Comparison of ENCODE assay signal across 8 cellular contexts in genomic region chr6:44269921-44270525, GRCh38. TPM values are rescaled to one million over a fixed set of nuclear protein-coding genes. Genes with fewer than 3 reads are reported as not detected.
DNase-seq lines count a peak whose midpoint lies in the region; ATAC-seq lines count a peak whose summit lies in the region.

Gene TMEM151B, plus strand, starts transcription at chr6:44270450. Its CDS starts 293 bp downstream, at chr6:44270743.

- peaks cover 0 to 8% (median 0%) of the 10 kb centered on the region in 3 donors for H3K36me3 Mint-ChIP-seq in CD8-positive, alpha-beta memory T cell

- H3K27me3 Mint-ChIP-seq in CD8-positive, alpha-beta memory T cell = peaks cover 49 to 54% of the 10 kb centered on the region in 2 donors

- ATAC-seq in GM21515 (IDR thresholded peaks at IDR 0.05; ENCODE audit: unreplicated experiment) (no peak), HG03280 (IDR thresholded peaks at IDR 0.05; ENCODE audit: unreplicated experiment) (no peak), GM21717 (IDR thresholded peaks at IDR 0.05; ENCODE audit: unreplicated experiment) (no peak)

- H3K4me1 Mint-ChIP-seq in CD8-positive, alpha-beta memory T cell = peaks cover 9 to 23% (median 22%) of the 10 kb centered on the region in 3 donors

- POLR2A ChIA-PET in CD8-positive, alpha-beta memory T cell (lab: Charles Lee) = interaction anchor here (1.4 kb wide), 1 partner anchor 23 kb away, joined by 7 read pairs; the partner anchor contains the start of gene HSP90AB1

- H3K9me3 Mint-ChIP-seq in CD8-positive, alpha-beta memory T cell = no peaks in the 10 kb centered on the region

- H3K9me3 ChIP-seq in CD8-positive, alpha-beta memory T cell (ENCODE audit: low read length) = no peaks in the 10 kb centered on the region

- H3K27ac ChIP-seq in CD8-positive, alpha-beta memory T cell (ENCODE audit: low read depth, low read length) = no peak within 1 kb of the TSS
- H3K27ac ChIP-seq in cingulate gyrus (ENCODE audit: low read depth, low read length) = peak within 1 kb of the TSS; percentile 58

- H3K4me3 ChIP-seq in CD8-positive, alpha-beta memory T cell (ENCODE audit: low read length) = no peak within 1 kb of the TSS

- H3K4me3 Mint-ChIP-seq in CD8-positive, alpha-beta memory T cell = peak within 1 kb of the TSS; percentile 63 to 84 (median 78)

- H3K4me1 ChIP-seq in CD8-positive, alpha-beta memory T cell (ENCODE audit: insufficient read depth, low read length) = no peaks in the 10 kb centered on the region

- peaks cover 51% of the 10 kb centered on the region for H3K27me3 ChIP-seq in CD8-positive, alpha-beta memory T cell (ENCODE audit: insufficient read depth, low read length, poor library complexity, severe bottlenecking)

- H3K36me3 ChIP-seq in CD8-positive, alpha-beta memory T cell (ENCODE audit: insufficient read depth, low read length) = no peaks in the 10 kb centered on the region

- peak within 1 kb of the TSS in 4 of 8 donors; percentile 16 to 89 (median 59) for H3K27ac Mint-ChIP-seq in CD8-positive, alpha-beta memory T cell

- CTCF ChIA-PET in CD8-positive, alpha-beta memory T cell (lab: Charles Lee) = interaction anchor here (1.0 to 3.8 kb wide), 4 partner anchors 28 to 76 kb away, joined by 3 to 36 read pairs (median 4); partner anchors contain the start of gene AARS2

- peak in 3 of 5 donors; percentile 21 to 58 (median 30) for DNase-seq in CD8-positive, alpha-beta memory T cell
- DNase-seq in NCI-H1105 treated with DMSO at 0.1 percent for 48 hours (lab: John Stamatoyannopoulos, UW) (peak; percentile 16), occipital lobe (lab: John Stamatoyannopoulos, UW) (peak; percentile 53), SW480 (ENCODE audit: low spot score) (no peak)

RNA-seq across cellular contexts. Expression of gene TMEM151B, which starts in this region (rescaled TPM):
- total RNA-seq in CD8-positive, alpha-beta memory T cell = not detected
- not detected for polyA plus RNA-seq in CD8-positive, alpha-beta memory T cell
- total RNA-seq in occipital lobe = 53.5 TPM

Comparison
In these comparisons a context has a peak if more than half of its experiments do, and no peak if none do; other contexts are left out.
1. RNA of gene TMEM151B (total RNA-seq): 53.5 TPM in occipital lobe (single experiment); not detected in CD8-positive, alpha-beta memory T cell; every median in the first group is over 10 times any median in the second.
2. Peak in DNase-seq in CD8-positive, alpha-beta memory T cell; RNA of the gene not detected or under 1 TPM.